Comparison of ENCODE assay signal across 8 cellular contexts in the genomic region with DNA sequence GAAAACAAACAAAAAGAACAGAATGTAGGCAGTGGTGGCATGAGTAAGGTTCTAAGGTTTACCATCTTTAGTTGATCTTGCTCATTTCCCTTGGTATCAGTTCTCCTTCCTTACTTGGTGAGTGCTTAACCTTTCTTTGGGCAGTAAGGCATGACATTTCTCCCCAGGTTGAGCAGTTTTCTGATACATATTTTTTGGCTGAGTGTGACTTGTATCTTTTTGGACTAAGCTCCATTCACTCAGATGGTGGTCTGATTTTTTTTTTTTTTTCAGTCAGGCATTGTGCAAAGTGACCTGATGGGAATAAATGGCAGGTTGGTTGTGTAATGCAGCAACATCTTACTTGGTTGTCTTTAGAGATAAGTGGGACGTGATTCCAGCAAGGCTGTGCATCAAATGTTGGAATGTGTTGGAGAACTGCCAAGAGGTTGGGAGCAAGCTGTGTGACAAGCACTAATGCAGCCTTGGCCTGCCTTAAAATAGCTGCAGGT. TPM values are rescaled to one million over a fixed set of nuclear protein-coding genes. Genes with fewer than 3 reads are reported as not detected.
A peak's percentile ranks its signal among the peaks of the same experiment; 100 is the strongest.
DNase-seq lines count a peak whose midpoint lies in the region; ATAC-seq and TF ChIP-seq lines count a peak whose summit lies in the region.

No MANE protein-coding gene starts in this region.

- peaks cover 7% of the 10 kb centered on the region for H3K27me3 Mint-ChIP-seq in activated CD8-positive, alpha-beta T cell treated with anti-CD3 and anti-CD28 coated beads, Interleukin-2, amount 10 ng/mL, durations not matched to agents 7 days and 5 days (ENCODE audit: low read depth)

- intact Hi-C loops in thyroid gland (cut with DNase I), result no loop called here

- no peaks in the 10 kb centered on the region for H3K9me3 Mint-ChIP-seq in activated CD8-positive, alpha-beta T cell treated with anti-CD3 and anti-CD28 coated beads, Interleukin-2, amount 10 ng/mL, durations not matched to agents 7 days and 5 days (ENCODE audit: insufficient read depth)

- CTCF ChIA-PET in activated CD8-positive, alpha-beta T cell treated with anti-CD3 and anti-CD28 coated beads, Interleukin-2, amount 10 ng/mL, durations not matched to agents 7 days and 5 days (lab: Charles Lee), result no interaction called here

- no peaks in the 10 kb centered on the region for H3K9me3 ChIP-seq in thyroid gland

- peaks cover 36 to 61% of the 10 kb centered on the region in 2 donors for H3K4me1 ChIP-seq in thyroid gland

- H3K27ac ChIP-seq in thyroid gland, result peak overlapping the region; percentile 78 to 87 (median 87)

- no peak for TF ChIP-seq POLR2A in thyroid gland (IDR thresholded peaks at IDR 0.05)

- peak; percentile 78 for ATAC-seq in GM18499 (IDR thresholded peaks at IDR 0.05; ENCODE audit: insufficient read depth, unreplicated experiment)
- peak; percentile 84 for ATAC-seq in HG02759 (IDR thresholded peaks at IDR 0.05; ENCODE audit: unreplicated experiment)
- no peak for ATAC-seq in activated CD8-positive, alpha-beta T cell treated with anti-CD3 and anti-CD28 coated beads, Interleukin-2, amount 10 ng/mL, durations not matched to agents 7 days and 5 days

- H3K4me3 ChIP-seq in foreskin fibroblast (ENCODE audit: low read depth in 1 of 2, low read length in 2 of 2) (no peak overlapping the region), thyroid gland (replicated peaks in 1 of 3) (no peak overlapping the region)

- H3K4me1 Mint-ChIP-seq in activated CD8-positive, alpha-beta T cell treated with anti-CD3 and anti-CD28 coated beads, Interleukin-2, amount 10 ng/mL, durations not matched to agents 7 days and 5 days (ENCODE audit: low read depth), result no peaks in the 10 kb centered on the region

- POLR2A ChIA-PET in activated CD8-positive, alpha-beta T cell treated with anti-CD3 and anti-CD28 coated beads, Interleukin-2, amount 10 ng/mL, durations not matched to agents 7 days and 5 days (lab: Charles Lee), result no interaction called here

- H3K36me3 ChIP-seq in thyroid gland, result no peaks in the 10 kb centered on the region

- H3K27me3 ChIP-seq in thyroid gland, result no peaks in the 10 kb centered on the region

- H3K27ac Mint-ChIP-seq in activated CD8-positive, alpha-beta T cell treated with anti-CD3 and anti-CD28 coated beads, Interleukin-2, amount 10 ng/mL, durations not matched to agents 7 days and 5 days, result no peak overlapping the region

- H3K36me3 Mint-ChIP-seq in activated CD8-positive, alpha-beta T cell treated with anti-CD3 and anti-CD28 coated beads, Interleukin-2, amount 10 ng/mL, durations not matched to agents 7 days and 5 days (ENCODE audit: low read depth), result no peaks in the 10 kb centered on the region

- 6 to 8% methylated on average over 1 of the region's 1 CpG for WGBS in thyroid gland, 2 donors

- TF ChIP-seq CTCF in foreskin fibroblast (IDR thresholded peaks at IDR 0.05; ENCODE audit: low read depth, low read length) (no peak), thyroid gland (IDR thresholded peaks at IDR 0.05) (no peak)

- H3K4me3 Mint-ChIP-seq in activated CD8-positive, alpha-beta T cell treated with anti-CD3 and anti-CD28 coated beads, Interleukin-2, amount 10 ng/mL, durations not matched to agents 7 days and 5 days, result no peak overlapping the region

- DNase-seq in NCI-H446 (lab: John Stamatoyannopoulos, UW) (peak; percentile 45 to 79), foreskin fibroblast (peak; percentile 61 to 70), thyroid gland (peak; percentile 78 to 83), NOMO-1 (lab: John Stamatoyannopoulos, UW; ENCODE audit: unreplicated experiment in 2 of 2) (no peak), globus pallidus (ENCODE audit: low spot score) (no peak)
- DNase-seq in activated CD8-positive, alpha-beta T cell treated with anti-CD3 and anti-CD28 coated beads, Interleukin-2, amount 10 ng/mL, durations not matched to agents 7 days and 5 days, result no peak

RNA-seq across cellular contexts. Expression of a gene that starts 15.1 kb away (rescaled TPM):
- total RNA-seq in thyroid gland, result 100 to 1,000 TPM; 381 to 513 (median 419) TPM
- 100 to 1,000 TPM; 140 to 147 TPM for total RNA-seq in activated CD8-positive, alpha-beta T cell treated with anti-CD3 and anti-CD28 coated beads, Interleukin-2, amount 10 ng/mL, durations not matched to agents 7 days and 5 days

Comparison
In these comparisons a context has a peak if more than half of its experiments do, and no peak if none do; other contexts are left out.
1. DNase-seq: peak in NCI-H446 (2 of 2), foreskin fibroblast (2 of 2) and thyroid gland (2 of 2); none in activated CD8-positive, alpha-beta T cell treated with anti-CD3 and anti-CD28 coated beads, Interleukin-2, amount 10 ng/mL, durations not matched to agents 7 days and 5 days (single experiment), NOMO-1 (0 of 2) and globus pallidus (single experiment).